Comparison of ENCODE assay signal across 31 cellular contexts in genomic region chr10:30324448-30325110, GRCh38.
"Had no signal": no experiment of that assay in that cellular context is flagged by ENCODE, and none has a peak within 500 bp of the region (broad histone marks: within the 10 kb centered on the region; RNA-seq: fewer than 3 reads in every experiment).

No MANE protein-coding gene starts in this region.

- H3K4me1 ChIP-seq: ascending aorta, SJSA1 had no signal

- H3K4me1 Mint-ChIP-seq: activated naive CD4-positive, alpha-beta T cell treated with anti-CD3 and anti-CD28 coated beads, Interleukin-2, amount 10 ng/mL, durations not matched to agents 7 days and 5 days; brain had no signal

- H3K4me3 ChIP-seq: ascending aorta, cardiac muscle cell, MG63, SJSA1 had no signal

- H3K4me3 Mint-ChIP-seq: activated CD4-positive, alpha-beta T cell treated with anti-CD3 and anti-CD28 coated beads for 36 hours; activated CD8-positive, alpha-beta T cell treated with anti-CD3 and anti-CD28 coated beads for 36 hours; activated naive CD4-positive, alpha-beta T cell treated with anti-CD3 and anti-CD28 coated beads, Interleukin-2, amount 10 ng/mL, durations not matched to agents 7 days and 5 days; activated naive CD8-positive, alpha-beta T cell treated with anti-CD3 and anti-CD28 coated beads, Interleukin-2, amount 10 ng/mL, durations not matched to agents 7 days and 5 days; activated T-cell treated with anti-CD3 and anti-CD28 coated beads, Interleukin-2, amount 50 U/mL, for 72 hours; brain; T-helper 17 cell had no signal

- H3K27me3 Mint-ChIP-seq: activated CD4-positive, alpha-beta T cell treated with anti-CD3 and anti-CD28 coated beads for 36 hours; activated CD8-positive, alpha-beta T cell treated with anti-CD3 and anti-CD28 coated beads for 36 hours; activated naive CD4-positive, alpha-beta T cell treated with anti-CD3 and anti-CD28 coated beads, Interleukin-2, amount 10 ng/mL, durations not matched to agents 7 days and 5 days; activated naive CD8-positive, alpha-beta T cell treated with anti-CD3 and anti-CD28 coated beads, Interleukin-2, amount 10 ng/mL, durations not matched to agents 7 days and 5 days; brain; T-helper 17 cell had no signal

- DNase-seq: activated CD4-positive, alpha-beta T cell treated with anti-CD3 and anti-CD28 coated beads for 36 hours; activated CD4-positive, alpha-beta T cell treated with anti-CD3 and anti-CD28 coated beads, Interleukin-2, amount 50 U/mL, for 1 hour; activated CD4-positive, CD25-positive, alpha-beta regulatory T cell; activated CD8-positive, alpha-beta memory T cell treated with anti-CD3 and anti-CD28 coated beads, Interleukin-2, amount 50 U/mL, for 4 hours; activated CD8-positive, alpha-beta T cell treated with anti-CD3 and anti-CD28 coated beads for 36 hours; activated gamma-delta T cell treated with Interleukin-2 at 50 U/mL for 16 hours; activated naive CD4-positive, alpha-beta T cell treated with anti-CD3 and anti-CD28 coated beads, Interleukin-2, amount 10 ng/mL, durations not matched to agents 7 days and 5 days; activated naive CD8-positive, alpha-beta T cell treated with anti-CD3 and anti-CD28 coated beads, Interleukin-2, amount 10 ng/mL, durations not matched to agents 7 days and 5 days; activated T-cell treated with anti-CD3 and anti-CD28 coated beads, Interleukin-2, amount 50 U/mL, for 72 hours; amniotic stem cell; cerebellar nuclear complex; KG1; MG63; MV-4-11; NCI-H1092 treated with DMSO at 0.1 percent for 48 hours; NCI-H1417 treated with DMSO at 0.1 percent for 48 hours; NCI-H1694; NCI-H2029; NCI-H2107; NCI-H2171 treated with DMSO at 0.1 percent for 48 hours; NCI-H345; NCI-H510A treated with DMSO at 0.1 percent for 48 hours; NCI-H69; SHP77; T-helper 17 cell; T1000 had no signal

- H3K9me3 ChIP-seq: ascending aorta, MG63, SJSA1 had no signal

- H3K27ac Mint-ChIP-seq: activated CD4-positive, alpha-beta T cell treated with anti-CD3 and anti-CD28 coated beads for 36 hours; activated CD8-positive, alpha-beta T cell treated with anti-CD3 and anti-CD28 coated beads for 36 hours; activated naive CD4-positive, alpha-beta T cell treated with anti-CD3 and anti-CD28 coated beads, Interleukin-2, amount 10 ng/mL, durations not matched to agents 7 days and 5 days; activated naive CD8-positive, alpha-beta T cell treated with anti-CD3 and anti-CD28 coated beads, Interleukin-2, amount 10 ng/mL, durations not matched to agents 7 days and 5 days; activated T-cell treated with anti-CD3 and anti-CD28 coated beads, Interleukin-2, amount 50 U/mL, for 72 hours; activated T-helper 2 cell treated with anti-CD3 and anti-CD28 coated beads, Interferon-gamma antibody, Interleukin-2, Interleukin-4, amounts not matched to agents 10 μg/mL and 5 μg/mL and 100 μg/mL, durations not matched to agents 14 hours and 24 hours and 36 hours; T-helper 17 cell had no signal

- H3K27me3 ChIP-seq: ascending aorta, cardiac muscle cell, MG63, SJSA1 had no signal

- H3K9me3 Mint-ChIP-seq: activated CD8-positive, alpha-beta T cell treated with anti-CD3 and anti-CD28 coated beads for 36 hours; activated naive CD4-positive, alpha-beta T cell treated with anti-CD3 and anti-CD28 coated beads, Interleukin-2, amount 10 ng/mL, durations not matched to agents 7 days and 5 days; activated naive CD8-positive, alpha-beta T cell treated with anti-CD3 and anti-CD28 coated beads, Interleukin-2, amount 10 ng/mL, durations not matched to agents 7 days and 5 days; activated T-cell treated with anti-CD3 and anti-CD28 coated beads, Interleukin-2, amount 50 U/mL, for 72 hours; activated T-helper 2 cell treated with anti-CD3 and anti-CD28 coated beads, Interferon-gamma antibody, Interleukin-2, Interleukin-4, amounts not matched to agents 10 μg/mL and 5 μg/mL and 100 μg/mL, durations not matched to agents 14 hours and 24 hours and 36 hours; brain had no signal

- H3K27ac ChIP-seq: ascending aorta, cardiac muscle cell, SJSA1 had no signal
